Comparison of ENCODE assay signal across 9 cellular contexts in the genomic region with DNA sequence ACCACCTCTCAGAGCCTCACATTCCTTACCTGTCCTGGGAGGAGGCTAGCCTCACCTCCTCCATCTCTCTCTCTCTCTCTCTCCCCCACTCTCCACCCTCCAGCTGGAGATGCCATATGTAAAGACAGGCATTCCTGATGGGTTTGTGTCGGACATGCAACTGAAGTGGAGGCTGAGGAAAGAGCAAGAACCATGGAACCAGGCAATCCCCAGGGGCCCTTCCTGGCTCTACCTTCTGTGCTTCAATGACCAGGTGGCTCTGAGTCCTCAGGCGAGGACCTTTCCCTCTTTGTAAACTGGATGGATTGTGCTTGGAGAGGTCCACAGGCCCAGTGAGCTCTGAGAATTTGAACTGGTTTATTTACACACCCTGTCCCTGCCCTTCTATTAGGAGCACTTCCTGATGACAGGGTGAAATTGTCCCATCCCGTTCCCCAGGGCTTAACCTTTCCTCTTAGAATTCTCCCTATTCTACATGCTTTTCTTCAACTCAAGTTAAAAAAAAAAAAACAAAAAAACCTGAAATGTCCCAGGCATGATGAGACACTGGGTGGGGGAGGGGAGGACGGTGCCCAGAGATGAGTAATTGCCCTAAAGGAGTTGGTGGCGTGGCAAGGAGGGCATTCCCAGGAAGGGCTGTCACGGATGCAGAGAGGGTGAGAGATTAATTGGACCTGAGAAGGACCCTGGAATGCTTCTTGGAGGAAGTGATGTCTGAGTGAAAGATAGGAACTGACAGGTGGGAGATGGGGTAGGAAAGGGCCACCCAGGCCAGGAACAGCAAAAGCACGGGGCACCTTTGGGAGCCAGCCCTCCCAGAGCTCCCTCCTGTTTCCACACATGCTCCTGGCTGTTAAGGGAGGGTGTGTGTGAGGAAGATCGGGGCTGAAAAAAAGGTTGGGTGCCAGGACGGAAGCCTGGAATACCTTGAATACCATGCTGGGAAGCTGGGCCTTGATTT. TPM values are rescaled to one million over a fixed set of nuclear protein-coding genes. Genes with fewer than 3 reads are reported as not detected.
DNase-seq lines count a peak whose midpoint lies in the region; ATAC-seq and TF ChIP-seq lines count a peak whose summit lies in the region.
"Had no signal": no experiment of that assay in that cellular context is flagged by ENCODE, and none has a peak within 500 bp of the region (broad histone marks: within the 10 kb centered on the region; RNA-seq: fewer than 3 reads in every experiment).

No MANE protein-coding gene starts in this region.

- TF ChIP-seq POLR2A in body of pancreas (IDR thresholded peaks at IDR 0.05): no peak

- H3K4me3 Mint-ChIP-seq in endothelial cell (ENCODE audit: unreplicated experiment) (peak overlapping the region; percentile 24), osteocyte (ENCODE audit: unreplicated experiment) (peak overlapping the region; percentile 38)
- H3K4me3 Mint-ChIP-seq: stimulated activated naive CD8-positive, alpha-beta T cell treated with anti-CD3 and anti-CD28 coated beads, Interleukin-15, Interleukin-2, amounts not matched to agents 100 ng/mL and 50 ng/mL, for 24 hours had no signal

- peaks cover 25% of the 10 kb centered on the region for H3K4me1 ChIP-seq in body of pancreas

- no peaks in the 10 kb centered on the region for H3K9me3 ChIP-seq in body of pancreas

- no peaks in the 10 kb centered on the region for H3K9me3 Mint-ChIP-seq in endothelial cell (ENCODE audit: unreplicated experiment)
- H3K9me3 Mint-ChIP-seq in osteocyte (ENCODE audit: unreplicated experiment): no peaks in the 10 kb centered on the region
- H3K9me3 Mint-ChIP-seq: stimulated activated naive CD8-positive, alpha-beta T cell treated with anti-CD3 and anti-CD28 coated beads, Interleukin-15, Interleukin-2, amounts not matched to agents 100 ng/mL and 50 ng/mL, for 24 hours had no signal

- DNase-seq in DMS153 (lab: John Stamatoyannopoulos, UW) (peak; percentile 87), M059J (ENCODE audit: low read depth) (peak; percentile 99), endothelial cell (ENCODE audit: low spot score) (no peak), osteocyte (ENCODE audit: extremely low spot score, unreplicated experiment) (peak; percentile 92), pons (ENCODE audit: low spot score) (no peak), SK-N-DZ (ENCODE audit: low spot score) (no peak), body of pancreas (no peak)

- H3K4me3 ChIP-seq in body of pancreas: no peak overlapping the region

- 77 to 78% methylated on average over 9 of the region's 9 CpGs for WGBS in body of pancreas, 2 donors

- no peak for TF ChIP-seq CTCF in endothelial cell (IDR thresholded peaks at IDR 0.05; ENCODE audit: unreplicated experiment)
- no peak for TF ChIP-seq CTCF in osteocyte (IDR thresholded peaks at IDR 0.05)
- no peak for TF ChIP-seq CTCF in body of pancreas (IDR thresholded peaks at IDR 0.05)

- H3K36me3 Mint-ChIP-seq in endothelial cell (ENCODE audit: low read depth, unreplicated experiment): peaks cover 25% of the 10 kb centered on the region
- peaks cover 20% of the 10 kb centered on the region for H3K36me3 Mint-ChIP-seq in osteocyte (ENCODE audit: unreplicated experiment)

- H3K27me3 ChIP-seq in body of pancreas: no peaks in the 10 kb centered on the region

- intact Hi-C loops in body of pancreas (cut with DNase I): no loop called here

- no peak overlapping the region for H3K27ac ChIP-seq in body of pancreas

- ATAC-seq in body of pancreas (no peak), GM19324 (IDR thresholded peaks at IDR 0.05; ENCODE audit: low FRiP score, unreplicated experiment) (no peak)

- no peaks in the 10 kb centered on the region for H3K36me3 ChIP-seq in body of pancreas (replicated peaks in 1 of 2; ENCODE audit: insufficient read depth in 1 of 2, low read depth in 2 of 2)

- peaks cover 30% of the 10 kb centered on the region for H3K4me1 Mint-ChIP-seq in endothelial cell (ENCODE audit: unreplicated experiment)
- H3K4me1 Mint-ChIP-seq in osteocyte (ENCODE audit: unreplicated experiment): peaks cover 92% of the 10 kb centered on the region

- H3K27me3 Mint-ChIP-seq in endothelial cell (ENCODE audit: unreplicated experiment) (peaks cover 21% of the 10 kb centered on the region), osteocyte (ENCODE audit: unreplicated experiment) (no peaks in the 10 kb centered on the region)
- H3K27me3 Mint-ChIP-seq: stimulated activated naive CD8-positive, alpha-beta T cell treated with anti-CD3 and anti-CD28 coated beads, Interleukin-15, Interleukin-2, amounts not matched to agents 100 ng/mL and 50 ng/mL, for 24 hours had no signal

- H3K27ac Mint-ChIP-seq in endothelial cell (ENCODE audit: unreplicated experiment) (no peak overlapping the region), osteocyte (ENCODE audit: unreplicated experiment) (peak overlapping the region; percentile 98)
- H3K27ac Mint-ChIP-seq: stimulated activated naive CD8-positive, alpha-beta T cell treated with anti-CD3 and anti-CD28 coated beads, Interleukin-15, Interleukin-2, amounts not matched to agents 100 ng/mL and 50 ng/mL, for 24 hours had no signal

RNA-seq across cellular contexts. Expression of gene WASF2, which starts 50.2 kb away (rescaled TPM):
- total RNA-seq in M059J (2014; rRNA removed; shearing (Covaris generic)): 14.0 and 26.2 TPM in 2 replicates
- total RNA-seq in endothelial cell (ENCODE audit: unreplicated experiment) (272 TPM), osteocyte (187 and 189 TPM in 2 replicates), body of pancreas (10 to 100 TPM; 28.0 to 36.1 TPM)
- 11.3 and 12.4 TPM in 2 replicates for polyA plus RNA-seq in SK-N-DZ (2014; cell fraction: cytosol; rRNA removed)
- 4.1 and 10.3 TPM in 2 replicates for polyA plus RNA-seq in SK-N-DZ (2014; cell fraction: nucleus; rRNA removed)

Comparison
In these comparisons a context has a peak if more than half of its experiments do, and no peak if none do; other contexts are left out.
1. DNase-seq: peak in DMS153 (single experiment), M059J (single experiment) and osteocyte (single experiment); none in endothelial cell (single experiment), pons (single experiment), SK-N-DZ (single experiment) and body of pancreas (0 of 4).